In the genomic region with DNA sequence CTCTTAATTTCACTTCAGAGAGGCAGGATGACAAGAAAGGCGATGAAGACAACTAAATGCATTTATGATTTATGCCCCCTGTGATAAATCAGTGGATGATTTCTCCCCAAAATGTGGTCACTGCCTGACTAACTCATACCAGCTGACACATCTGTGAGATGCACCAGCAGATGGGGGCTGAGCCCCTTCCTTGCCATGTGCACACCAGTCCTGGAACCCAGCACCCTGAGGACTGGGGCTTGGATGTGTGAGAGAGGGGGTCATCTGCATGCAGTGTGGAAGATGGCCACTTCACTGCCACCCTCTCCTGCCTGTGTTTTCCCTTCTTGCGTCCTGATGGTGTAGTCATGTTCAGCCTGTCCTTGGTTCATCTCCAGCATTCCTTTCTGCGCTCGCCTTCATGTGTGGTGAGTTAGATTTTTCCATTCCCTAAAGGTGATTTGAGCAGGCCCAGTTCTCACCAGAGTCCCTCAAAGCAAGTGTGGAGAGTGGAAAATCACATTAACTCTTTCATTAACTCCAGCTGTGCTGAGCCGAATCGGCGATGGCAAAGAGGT, we compare ENCODE assay signal across 26 cellular contexts.
DNase-seq lines count a peak whose midpoint lies in the region; ATAC-seq, FAIRE-seq and TF ChIP-seq lines count a peak whose summit lies in the region.
"Had no signal": no experiment of that assay in that cellular context is flagged by ENCODE, and none has a peak within 500 bp of the region (broad histone marks: within the 10 kb centered on the region; RNA-seq: fewer than 3 reads in every experiment).

No MANE protein-coding gene starts in this region.

- H3K79me2 ChIP-seq in SK-N-SH (ENCODE audit: insufficient read depth) (no peaks in the 10 kb centered on the region), osteoblast (ENCODE audit: insufficient read depth, low read length) (no peaks in the 10 kb centered on the region)

- TF ChIP-seq CTCF in AG10803 (conservative IDR thresholded peaks at IDR 0.05; ENCODE audit: low read length) (no peak), bronchial epithelial cell (IDR thresholded peaks at IDR 0.05; ENCODE audit: insufficient read depth, low read length, severe bottlenecking) (no peak), SK-N-SH (IDR thresholded peaks at IDR 0.05) (no peak), osteoblast (IDR thresholded peaks at IDR 0.05; ENCODE audit: extremely low read depth, low read depth, low read length) (no peak)

- no peak for TF ChIP-seq EP300 in SK-N-SH (IDR thresholded peaks at IDR 0.05; ENCODE audit: borderline replicate concordance in 1 of 2, low read depth in 1 of 2, low read length in 1 of 2)

- H3K9ac ChIP-seq in SK-N-SH, result no peak overlapping the region

- no peak for TF ChIP-seq RAD21 in SK-N-SH (IDR thresholded peaks at IDR 0.05; ENCODE audit: low read length)

- H3K27ac ChIP-seq in SK-N-SH (ENCODE audit: low read depth in 2 of 2, low read length in 1 of 2), result no peak overlapping the region
- H3K27ac ChIP-seq in osteoblast (ENCODE audit: low read depth, low read length), result no peak overlapping the region
- H3K27ac ChIP-seq: SJCRH30 had no signal

- H3K4me3 ChIP-seq in AG10803 (ENCODE audit: low read length) (no peak overlapping the region), bronchial epithelial cell (ENCODE audit: low read depth, low read length) (no peak overlapping the region), SK-N-SH (ENCODE audit: low read depth in 2 of 2, low read length in 1 of 2) (no peak overlapping the region), osteoblast (ENCODE audit: insufficient read depth, low read length) (no peak overlapping the region)
- H3K4me3 ChIP-seq: SJCRH30 had no signal

- H4K20me1 ChIP-seq in SK-N-SH (ENCODE audit: insufficient read depth), result no peaks in the 10 kb centered on the region
- H4K20me1 ChIP-seq in osteoblast (ENCODE audit: insufficient read depth, low read length), result no peaks in the 10 kb centered on the region

- H3K9me3 ChIP-seq in SK-N-SH, result no peaks in the 10 kb centered on the region
- H3K9me3 ChIP-seq in osteoblast (ENCODE audit: low read depth, low read length), result no peaks in the 10 kb centered on the region
- H3K9me3 ChIP-seq: SJCRH30 had no signal

- H2AFZ ChIP-seq in SK-N-SH (ENCODE audit: low read depth), result no peak overlapping the region
- H2AFZ ChIP-seq in osteoblast (ENCODE audit: low read length), result no peak overlapping the region

- no peaks in the 10 kb centered on the region for H3F3A ChIP-seq in SK-N-SH (replicated peaks; ENCODE audit: insufficient read depth)

- H3K27me3 ChIP-seq in bronchial epithelial cell (ENCODE audit: control insufficient read depth, insufficient read depth, low read length), result no peaks in the 10 kb centered on the region
- H3K27me3 ChIP-seq in SK-N-SH (ENCODE audit: insufficient read depth), result no peaks in the 10 kb centered on the region
- H3K27me3 ChIP-seq in osteoblast (ENCODE audit: insufficient read depth, low read length), result no peaks in the 10 kb centered on the region
- H3K27me3 ChIP-seq: SJCRH30 had no signal

- no peaks in the 10 kb centered on the region for H3K9me2 ChIP-seq in SK-N-SH

- CTCF ChIA-PET in SK-N-SH (lab: Yijun Ruan, JAX), result no interaction called here

- no peak for ATAC-seq in GM18873 (IDR thresholded peaks at IDR 0.05; ENCODE audit: low FRiP score, unreplicated experiment)

- H3K4me2 ChIP-seq in SK-N-SH (no peak overlapping the region), osteoblast (ENCODE audit: insufficient read depth, low read length) (no peak overlapping the region)

- no peaks in the 10 kb centered on the region; a peak in 1 of 4 replicates for H3K4me1 ChIP-seq in SK-N-SH (ENCODE audit: control insufficient read depth in 1 of 2, insufficient read depth in 2 of 2, low read depth in 1 of 2, low read length in 1 of 2)
- H3K4me1 ChIP-seq in osteoblast (ENCODE audit: insufficient read depth, low read length), result no peaks in the 10 kb centered on the region
- H3K4me1 ChIP-seq: SJCRH30 had no signal

- no peaks in the 10 kb centered on the region for H3K36me3 ChIP-seq in bronchial epithelial cell (ENCODE audit: control insufficient read depth, insufficient read depth, low read length)
- H3K36me3 ChIP-seq in SK-N-SH (replicated peaks in 1 of 2; ENCODE audit: control insufficient read depth in 1 of 2, insufficient read depth in 2 of 2, low read length in 1 of 2), result no peaks in the 10 kb centered on the region
- no peaks in the 10 kb centered on the region for H3K36me3 ChIP-seq in osteoblast (ENCODE audit: insufficient read depth, low read length)
- H3K36me3 ChIP-seq: SJCRH30 had no signal

- 37% methylated on average over 6 of the region's 7 CpGs for WGBS in SK-N-SH (ENCODE audit: low lambda C conversion rate)

- POLR2A ChIA-PET in SK-N-SH (lab: Yijun Ruan, JAX), result no interaction called here

- DNase-seq in AG10803 (ENCODE audit: low read depth), result peak; percentile 29
- DNase-seq in bronchial epithelial cell (ENCODE audit: low read depth), result no peak
- peak; percentile 34 for DNase-seq in islet precursor cell
- DNase-seq in superior temporal gyrus (ENCODE audit: extremely low spot score), result peak; percentile 38
- DNase-seq in NCI-H1930 (lab: John Stamatoyannopoulos, UW), result no peak
- DNase-seq in SK-N-SH, result no peak
- DNase-seq in osteoblast (ENCODE audit: insufficient read length, low spot score, missing footprints), result no peak
- DNase-seq: 8988T; AML-193; C1 segment of cervical spinal cord; Calu3; CD8-positive, alpha-beta memory T cell; DMS153; GDM1; H9; HFFc6; Kasumi-1; NCI-H1417; NCI-H1694 treated with DMSO at 0.1 percent for 48 hours; NCI-H446; NCI-H526 treated with DMSO at 0.1 percent for 48 hours; OCI-M1; SJCRH30 had no signal

- peak; percentile 36 for FAIRE-seq in bronchial epithelial cell (lab: Jason Lieb, UNC)
- FAIRE-seq: GM19239, RCC 7860 had no signal

TF ChIP-seq in SK-N-SH, 30 proteins besides CTCF, POLR2A, EP300 and RAD21:
- no peak for TF ChIP-seq POLR2AphosphoS5 (IDR thresholded peaks at IDR 0.05; ENCODE audit: low read depth, low read length)
- TF ChIP-seq, protein P1, sequence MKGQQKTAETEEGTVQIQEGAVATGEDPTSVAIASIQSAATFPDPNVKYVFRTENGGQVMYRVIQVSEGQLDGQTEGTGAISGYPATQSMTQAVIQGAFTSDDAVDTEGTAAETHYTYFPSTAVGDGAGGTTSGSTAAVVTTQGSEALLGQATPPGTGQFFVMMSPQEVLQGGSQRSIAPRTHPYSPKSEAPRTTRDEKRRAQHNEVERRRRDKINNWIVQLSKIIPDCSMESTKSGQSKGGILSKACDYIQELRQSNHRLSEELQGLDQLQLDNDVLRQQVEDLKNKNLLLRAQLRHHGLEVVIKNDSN (IDR thresholded peaks at IDR 0.05; ENCODE audit: borderline replicate concordance, low read depth), result no peak
- no peak for TF ChIP-seq CHD2 (IDR thresholded peaks at IDR 0.05; ENCODE audit: low read length, partially characterized antibody)
- no peak for TF ChIP-seq FOXJ3 (CRISPR knock-in tag; IDR thresholded peaks at IDR 0.05)
- TF ChIP-seq JUND (IDR thresholded peaks at IDR 0.05), result no peak
- TF ChIP-seq RXRA (IDR thresholded peaks at IDR 0.05; ENCODE audit: borderline replicate concordance, low read depth), result no peak
- no peak for TF ChIP-seq NRF1 (IDR thresholded peaks at IDR 0.05; ENCODE audit: low read depth, low read length)
- no peak for TF ChIP-seq RFX5 (IDR thresholded peaks at IDR 0.05; ENCODE audit: low read length)

Comparison
In these comparisons a context has a peak if more than half of its experiments do, and no peak if none do; other contexts are left out.
1. DNase-seq: peak in AG10803 (single experiment), islet precursor cell (single experiment) and superior temporal gyrus (single experiment); none in bronchial epithelial cell (single experiment), NCI-H1930 (0 of 2), SK-N-SH (single experiment) and osteoblast (single experiment).